In genomic region chr7:145065451-145065850, GRCh38 we compare ENCODE assay signal across 29 cellular contexts.
"Had no signal": no experiment of that assay in that cellular context is flagged by ENCODE, and none has a peak within 500 bp of the region (broad histone marks: within the 10 kb centered on the region; RNA-seq: fewer than 3 reads in every experiment).

No MANE protein-coding gene starts in this region.

- H3K4me3 Mint-ChIP-seq: stimulated activated effector memory CD8-positive, alpha-beta T cell treated with anti-CD3 and anti-CD28 coated beads, Interleukin-12 subunit alpha, Interleukin-12 subunit beta, amount 100 ng/mL, for 72 hours; stimulated activated memory B cell treated with anti-CD40 and anti-IgM and Interleukin-4, amounts not matched to agents 10 μg/mL and 1 μg/mL and 100 μg/mL, for 72 hours; stimulated activated naive B cell treated with anti-CD40 and anti-IgM and Interleukin-4, amounts not matched to agents 10 μg/mL and 1 μg/mL and 100 μg/mL, for 72 hours; stimulated activated naive CD8-positive, alpha-beta T cell treated with anti-CD3 and anti-CD28 coated beads, Interleukin-15, amount 100 ng/mL, for 72 hours; stimulated activated naive CD8-positive, alpha-beta T cell treated with anti-CD3 and anti-CD28 coated beads, Interleukin-15, Interleukin-2, amounts not matched to agents 100 ng/mL and 50 ng/mL, for 24 hours; type B pancreatic cell had no signal

- H3K4me1 Mint-ChIP-seq: stimulated activated effector memory CD8-positive, alpha-beta T cell treated with anti-CD3 and anti-CD28 coated beads, Interleukin-12 subunit alpha, Interleukin-12 subunit beta, amount 100 ng/mL, for 72 hours; stimulated activated memory B cell treated with anti-CD40 and anti-IgM and Interleukin-4, amounts not matched to agents 10 μg/mL and 1 μg/mL and 100 μg/mL, for 72 hours; stimulated activated naive B cell treated with anti-CD40 and anti-IgM and Interleukin-4, amounts not matched to agents 10 μg/mL and 1 μg/mL and 100 μg/mL, for 72 hours; stimulated activated naive CD8-positive, alpha-beta T cell treated with anti-CD3 and anti-CD28 coated beads, Interleukin-15, amount 100 ng/mL, for 72 hours had no signal

- H3K27me3 Mint-ChIP-seq: stimulated activated memory B cell treated with anti-CD40 and anti-IgM and Interleukin-4, amounts not matched to agents 10 μg/mL and 1 μg/mL and 100 μg/mL, for 72 hours; stimulated activated naive B cell treated with anti-CD40 and anti-IgM and Interleukin-4, amounts not matched to agents 10 μg/mL and 1 μg/mL and 100 μg/mL, for 72 hours; stimulated activated naive CD8-positive, alpha-beta T cell treated with anti-CD3 and anti-CD28 coated beads, Interleukin-15, amount 100 ng/mL, for 72 hours; stimulated activated naive CD8-positive, alpha-beta T cell treated with anti-CD3 and anti-CD28 coated beads, Interleukin-15, Interleukin-2, amounts not matched to agents 100 ng/mL and 50 ng/mL, for 24 hours; type B pancreatic cell had no signal

- H3K4me1 ChIP-seq: stomach, suprapubic skin, testis, thyroid gland, tibial artery, tibial nerve, transverse colon, upper lobe of left lung, upper lobe of right lung, uterus, vagina had no signal

- FAIRE-seq: urothelium cell line had no signal

- H3K4me3 ChIP-seq: stomach, suprapubic skin, testis, thoracic aorta, thyroid gland, tibial artery, tibial nerve, transverse colon, upper lobe of left lung, upper lobe of right lung, uterus, vagina had no signal

- H3K36me3 Mint-ChIP-seq: stimulated activated effector memory CD8-positive, alpha-beta T cell treated with anti-CD3 and anti-CD28 coated beads, Interleukin-12 subunit alpha, Interleukin-12 subunit beta, amount 100 ng/mL, for 72 hours; stimulated activated memory B cell treated with anti-CD40 and anti-IgM and Interleukin-4, amounts not matched to agents 10 μg/mL and 1 μg/mL and 100 μg/mL, for 72 hours; stimulated activated naive B cell treated with anti-CD40 and anti-IgM and Interleukin-4, amounts not matched to agents 10 μg/mL and 1 μg/mL and 100 μg/mL, for 72 hours; type B pancreatic cell had no signal

- H3K9me3 Mint-ChIP-seq: stimulated activated effector memory CD8-positive, alpha-beta T cell treated with anti-CD3 and anti-CD28 coated beads, Interleukin-12 subunit alpha, Interleukin-12 subunit beta, amount 100 ng/mL, for 72 hours; stimulated activated memory B cell treated with anti-CD40 and anti-IgM and Interleukin-4, amounts not matched to agents 10 μg/mL and 1 μg/mL and 100 μg/mL, for 72 hours; stimulated activated naive B cell treated with anti-CD40 and anti-IgM and Interleukin-4, amounts not matched to agents 10 μg/mL and 1 μg/mL and 100 μg/mL, for 72 hours; stimulated activated naive CD8-positive, alpha-beta T cell treated with anti-CD3 and anti-CD28 coated beads, Interleukin-15, amount 100 ng/mL, for 72 hours; stimulated activated naive CD8-positive, alpha-beta T cell treated with anti-CD3 and anti-CD28 coated beads, Interleukin-15, Interleukin-2, amounts not matched to agents 100 ng/mL and 50 ng/mL, for 24 hours; type B pancreatic cell had no signal

- H3K36me3 ChIP-seq: stomach, suprapubic skin, thoracic aorta, thyroid gland, tibial artery, tibial nerve, transverse colon, upper lobe of left lung, upper lobe of right lung, uterus, vagina had no signal

- H3K27me3 ChIP-seq: stomach, suprapubic skin, testis, thyroid gland, tibial artery, tibial nerve, transverse colon, upper lobe of left lung, upper lobe of right lung, uterus, vagina had no signal

- H3K27ac Mint-ChIP-seq: stimulated activated effector memory CD8-positive, alpha-beta T cell treated with anti-CD3 and anti-CD28 coated beads, Interleukin-12 subunit alpha, Interleukin-12 subunit beta, amount 100 ng/mL, for 72 hours; stimulated activated memory B cell treated with anti-CD40 and anti-IgM and Interleukin-4, amounts not matched to agents 10 μg/mL and 1 μg/mL and 100 μg/mL, for 72 hours; stimulated activated naive B cell treated with anti-CD40 and anti-IgM and Interleukin-4, amounts not matched to agents 10 μg/mL and 1 μg/mL and 100 μg/mL, for 72 hours; stimulated activated naive CD8-positive, alpha-beta T cell treated with anti-CD3 and anti-CD28 coated beads, Interleukin-15, amount 100 ng/mL, for 72 hours; stimulated activated naive CD8-positive, alpha-beta T cell treated with anti-CD3 and anti-CD28 coated beads, Interleukin-15, Interleukin-2, amounts not matched to agents 100 ng/mL and 50 ng/mL, for 24 hours; type B pancreatic cell had no signal

- ATAC-seq: stimulated activated effector memory CD8-positive, alpha-beta T cell treated with anti-CD3 and anti-CD28 coated beads, Interleukin-12 subunit alpha, Interleukin-12 subunit beta, amount 100 ng/mL, for 72 hours; stimulated activated memory B cell treated with anti-CD40 and anti-IgM and Interleukin-4, amounts not matched to agents 10 μg/mL and 1 μg/mL and 100 μg/mL, for 72 hours; stimulated activated naive B cell treated with anti-CD40 and anti-IgM and Interleukin-4, amounts not matched to agents 10 μg/mL and 1 μg/mL and 100 μg/mL, for 72 hours; stimulated activated naive CD8-positive, alpha-beta T cell treated with anti-CD3 and anti-CD28 coated beads, Interleukin-15, amount 100 ng/mL, for 72 hours; stimulated activated naive CD8-positive, alpha-beta T cell treated with anti-CD3 and anti-CD28 coated beads, Interleukin-15, Interleukin-2, amounts not matched to agents 100 U/mL and 50 U/mL, for 24 hours; upper lobe of right lung had no signal

- H3K9me3 ChIP-seq: suprapubic skin, testis, thoracic aorta, thyroid gland, tibial artery, tibial nerve, transverse colon, upper lobe of left lung, upper lobe of right lung, uterus, vagina had no signal

- H3K27ac ChIP-seq: stomach, suprapubic skin, testis, thoracic aorta, thyroid gland, tibial artery, tibial nerve, transverse colon, upper lobe of left lung, upper lobe of right lung, uterus, vagina had no signal

- DNase-seq: stimulated activated CD4-positive, alpha-beta T cell treated with anti-CD3 and anti-CD28 coated beads, Interleukin-2, amount 100 ng/mL, for 48 hours; stimulated activated CD4-positive, alpha-beta T cell treated with anti-CD3 and anti-CD28 coated beads, Interleukin-4, amount 100 ng/mL, for 1 hour; stimulated activated CD4-positive, alpha-beta T cell treated with anti-CD3 and anti-CD28 coated beads, Interleukin-4, amount 100 ng/mL, for 24 hours; stimulated activated CD4-positive, alpha-beta T cell treated with anti-CD3 and anti-CD28 coated beads, Interleukin-4, amount 100 ng/mL, for 4 hours; stimulated activated CD8-positive, alpha-beta memory T cell treated with anti-CD3 and anti-CD28 coated beads, Interleukin-4, amount 100 ng/mL, for 48 hours; stimulated activated naive B cell treated with anti-CD40 and anti-IgM and Interleukin-4, amounts not matched to agents 10 μg/mL and 1 μg/mL and 100 μg/mL, for 72 hours; stimulated activated naive CD4-positive, alpha-beta T cell; stimulated activated naive CD4-positive, alpha-beta T cell treated with Interleukin-2 at 50 U/mL for 16 hours; stimulated activated naive CD8-positive, alpha-beta T cell treated with anti-CD3 and anti-CD28 coated beads, Interleukin-15, amount 100 ng/mL, for 72 hours; stimulated activated naive CD8-positive, alpha-beta T cell treated with anti-CD3 and anti-CD28 coated beads, Interleukin-15, Interleukin-2, amounts not matched to agents 100 U/mL and 50 U/mL, for 24 hours; stomach; substantia nigra; testis; thyroid gland; tibial artery; transverse colon; trophoblast cell; upper lobe of left lung; upper lobe of right lung; uterus had no signal
